ENCODE assay signal across 25 cellular contexts in the genomic region with DNA sequence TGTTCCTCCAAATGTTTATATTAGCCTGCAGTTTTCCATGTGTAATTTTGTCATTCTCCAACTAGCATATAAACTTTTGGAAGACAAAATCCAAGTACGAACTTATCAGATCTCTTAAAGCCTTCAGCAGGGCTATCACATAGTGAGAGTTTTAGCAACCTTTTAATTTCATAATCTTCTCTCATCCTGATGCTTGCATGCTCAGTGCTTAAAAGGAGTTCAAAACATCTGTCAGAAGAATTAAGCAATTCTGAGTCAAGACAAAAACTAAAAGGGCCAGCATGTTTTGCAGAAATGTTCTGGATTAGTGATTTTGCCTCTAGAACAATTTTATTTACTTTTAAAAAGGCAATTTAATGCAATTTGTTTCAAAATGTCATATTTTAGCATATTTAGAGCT.
"Had no signal": no experiment of that assay in that cellular context is flagged by ENCODE, and none has a peak within 500 bp of the region (broad histone marks: within the 10 kb centered on the region; RNA-seq: fewer than 3 reads in every experiment).

No MANE protein-coding gene starts in this region.

- ATAC-seq: left colon; naive thymus-derived CD4-positive, alpha-beta T cell; psoas muscle; stimulated activated naive B cell treated with anti-CD40 and anti-IgM and Interleukin-4, amounts not matched to agents 10 μg/mL and 1 μg/mL and 100 μg/mL, for 72 hours had no signal

- H3K4me3 ChIP-seq: psoas muscle, stomach, thyroid gland, upper lobe of left lung had no signal

- H3K27ac ChIP-seq: parathyroid adenoma, psoas muscle, stomach, thyroid gland, upper lobe of left lung, VCaP had no signal

- DNase-seq: activated CD4-positive, alpha-beta T cell treated with anti-CD3 and anti-CD28 coated beads for 4 hours; activated CD4-positive, alpha-beta T cell treated with anti-CD3 and anti-CD28 coated beads, Interleukin-2, amount 50 U/mL, for 4 hours; activated CD8-positive, alpha-beta memory T cell treated with anti-CD3 and anti-CD28 coated beads for 24 hours; activated effector memory CD4-positive, alpha-beta T cell treated with anti-CD3 and anti-CD28 coated beads, Interleukin-2, amount 50 U/mL, for 16 hours; activated naive CD4-positive, alpha-beta T cell treated with anti-CD3 and anti-CD28 coated beads for 36 hours; activated naive CD8-positive, alpha-beta T cell treated with anti-CD3 and anti-CD28 coated beads for 36 hours; amniotic stem cell; hypothalamus; immature natural killer cell; kidney; left colon; midbrain; naive thymus-derived CD4-positive, alpha-beta T cell; nucleus accumbens; psoas muscle; stimulated activated CD4-positive, alpha-beta T cell treated with anti-CD3 and anti-CD28 coated beads, Interleukin-15, amount 100 ng/mL, for 24 hours; stimulated activated CD4-positive, alpha-beta T cell treated with anti-CD3 and anti-CD28 coated beads, Interleukin-2, amount 100 ng/mL, for 24 hours; stimulated activated naive B cell treated with anti-CD40 and anti-IgM and Interleukin-4, amounts not matched to agents 10 μg/mL and 1 μg/mL and 100 μg/mL, for 72 hours; stomach; SW 1271; T-helper 9 cell; thyroid gland; upper lobe of left lung had no signal

- H3K27me3 ChIP-seq: stomach, thyroid gland, upper lobe of left lung had no signal
